ENCODE assay signal across 13 cellular contexts in the genomic region with DNA sequence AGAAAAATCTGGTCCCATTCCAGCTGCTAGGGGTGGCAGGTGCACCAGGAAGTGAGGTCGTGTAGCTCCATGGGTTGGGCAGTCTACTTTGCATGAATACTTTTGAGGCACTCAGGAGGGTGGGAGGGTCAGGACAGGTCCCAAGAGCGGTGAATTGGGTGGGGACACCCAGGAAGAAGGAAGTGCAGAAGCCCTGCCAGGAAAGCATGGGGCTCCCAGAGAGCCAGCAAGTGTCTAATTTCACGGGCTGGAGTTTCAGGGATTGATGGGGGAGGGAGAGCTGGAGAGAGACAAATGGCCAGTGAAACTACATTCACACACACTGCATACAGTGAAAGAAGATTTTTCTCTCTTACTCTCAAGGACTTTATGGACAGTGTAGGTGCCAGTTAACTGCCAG.
A peak's percentile ranks its signal among the peaks of the same experiment; 100 is the strongest.
DNase-seq lines count a peak whose midpoint lies in the region; ATAC-seq and TF ChIP-seq lines count a peak whose summit lies in the region.
"Had no signal": no experiment of that assay in that cellular context is flagged by ENCODE, and none has a peak within 500 bp of the region (broad histone marks: within the 10 kb centered on the region; RNA-seq: fewer than 3 reads in every experiment).

No MANE protein-coding gene starts in this region.

- no peaks in the 10 kb centered on the region for H3K23me2 ChIP-seq in H9 (ENCODE audit: insufficient read length, low read depth, low read length, poor library complexity, severe bottlenecking)

- H3K79me2 ChIP-seq in fibroblast of lung (ENCODE audit: control insufficient read depth, insufficient read depth, low read length) (peaks cover 1% of the 10 kb centered on the region), H9 (ENCODE audit: insufficient read depth, low read length) (no peaks in the 10 kb centered on the region)

- H2BK15ac ChIP-seq in H9 (ENCODE audit: low read depth, low read length): no peak overlapping the region

- no peak overlapping the region for H3K4ac ChIP-seq in H9 (ENCODE audit: low read depth, low read length)

- H3K9me3 ChIP-seq in fibroblast of lung (ENCODE audit: control insufficient read depth, insufficient read depth, low read depth, low read length) (no peaks in the 10 kb centered on the region), H9 (ENCODE audit: control insufficient read depth, low read depth, low read length) (no peaks in the 10 kb centered on the region)

- H3K4me3 ChIP-seq in fibroblast of lung (replicated peaks in 1 of 4; ENCODE audit: control extremely low read depth in 1 of 4, insufficient read depth in 1 of 4, low read depth in 3 of 4, low read length in 4 of 4): no peak overlapping the region

- H2BK12ac ChIP-seq in H9 (ENCODE audit: insufficient read length, low read depth, low read length): no peak overlapping the region

- H3T11ph ChIP-seq in H9 (ENCODE audit: low read length): no peak overlapping the region

- TF ChIP-seq CTCF in fibroblast of lung (conservative IDR thresholded peaks at IDR 0.05 in 1 of 2, IDR thresholded peaks at IDR 0.05 in 1 of 2; ENCODE audit: low read depth in 1 of 2, low read length in 2 of 2) (no peak), H9 (conservative IDR thresholded peaks at IDR 0.05) (no peak)

- H4K20me1 ChIP-seq in fibroblast of lung (ENCODE audit: control insufficient read depth, extremely low read depth, insufficient read depth, low read length) (no peaks in the 10 kb centered on the region), H9 (ENCODE audit: control insufficient read depth, insufficient read depth, insufficient read length) (no peaks in the 10 kb centered on the region)

- H3K14ac ChIP-seq in H9 (ENCODE audit: insufficient read depth, low read length): no peak overlapping the region

- H3K4me1 ChIP-seq in fibroblast of lung (ENCODE audit: control insufficient read depth, extremely low read depth, insufficient read depth, low read length): no peaks in the 10 kb centered on the region
- H3K4me1 ChIP-seq in H9 (ENCODE audit: insufficient read depth, low read length): no peaks in the 10 kb centered on the region; the same call in 1 of the 2 replicates

- H3K27me3 ChIP-seq in fibroblast of lung (ENCODE audit: control insufficient read depth, insufficient read depth, low read length) (no peaks in the 10 kb centered on the region), H9 (ENCODE audit: insufficient read depth, low read length) (no peaks in the 10 kb centered on the region)

- H3K4me3 Mint-ChIP-seq in activated T-cell treated with anti-CD3 and anti-CD28 coated beads, Interleukin-2, amount 50 U/mL, for 24 hours: no peak overlapping the region
- no peak overlapping the region for H3K4me3 Mint-ChIP-seq in H9
- H3K4me3 Mint-ChIP-seq: stimulated activated naive CD8-positive, alpha-beta T cell treated with anti-CD3 and anti-CD28 coated beads, Interleukin-15, Interleukin-2, amounts not matched to agents 100 ng/mL and 50 ng/mL, for 24 hours had no signal

- no peaks in the 10 kb centered on the region for H3K27me3 Mint-ChIP-seq in activated T-cell treated with anti-CD3 and anti-CD28 coated beads, Interleukin-2, amount 50 U/mL, for 24 hours
- H3K27me3 Mint-ChIP-seq in H9 (ENCODE audit: low read depth): no peaks in the 10 kb centered on the region
- H3K27me3 Mint-ChIP-seq: stimulated activated naive CD8-positive, alpha-beta T cell treated with anti-CD3 and anti-CD28 coated beads, Interleukin-15, Interleukin-2, amounts not matched to agents 100 ng/mL and 50 ng/mL, for 24 hours had no signal

- H3K27ac Mint-ChIP-seq in activated T-cell treated with anti-CD3 and anti-CD28 coated beads, Interleukin-2, amount 50 U/mL, for 24 hours: no peak overlapping the region
- H3K27ac Mint-ChIP-seq in H9: peak overlapping the region in 1 of 3 experiments; percentile 17; a peak in 1 of 7 replicates
- H3K27ac Mint-ChIP-seq: stimulated activated naive CD8-positive, alpha-beta T cell treated with anti-CD3 and anti-CD28 coated beads, Interleukin-15, Interleukin-2, amounts not matched to agents 100 ng/mL and 50 ng/mL, for 24 hours had no signal

- H2BK20ac ChIP-seq in H9 (ENCODE audit: low read depth, low read length, poor library complexity, severe bottlenecking): no peak overlapping the region

- H3K56ac ChIP-seq in H9 (ENCODE audit: insufficient read length, low read depth, low read length): no peak overlapping the region

- no peak overlapping the region for H4K91ac ChIP-seq in H9 (ENCODE audit: insufficient read length, low read depth, low read length)

- no peak overlapping the region for H3K23ac ChIP-seq in H9 (ENCODE audit: insufficient read length, low read depth, low read length)

- H3K79me1 ChIP-seq in H9 (ENCODE audit: insufficient read depth, low read depth, low read length, poor library complexity, severe bottlenecking): no peaks in the 10 kb centered on the region

- H3K36me3 ChIP-seq in fibroblast of lung (ENCODE audit: control insufficient read depth, insufficient read depth, low read length): peaks cover 3% of the 10 kb centered on the region

- no peak overlapping the region for H2BK120ac ChIP-seq in H9 (ENCODE audit: low read depth, low read length, poor library complexity, severe bottlenecking)

- no peak overlapping the region for H3K27ac ChIP-seq in fibroblast of lung (ENCODE audit: insufficient read depth, low read length)
- H3K27ac ChIP-seq in caudate nucleus (ENCODE audit: low read depth, low read length): no peak overlapping the region
- H3K27ac ChIP-seq in H9 (ENCODE audit: insufficient read length, low read depth, low read length): no peak overlapping the region

- no peak for ATAC-seq in GM18519 (IDR thresholded peaks at IDR 0.05; ENCODE audit: low FRiP score, unreplicated experiment)

- DNase-seq in DMS53 treated with DMSO at 0.1 percent for 48 hours (lab: John Stamatoyannopoulos, UW; ENCODE audit: unreplicated experiment) (peak; percentile 63), NCI-H510A (lab: John Stamatoyannopoulos, UW) (peak; percentile 35), fibroblast of lung (ENCODE audit: low read depth in 2 of 2) (peak; percentile 35 to 38), renal cortical epithelial cell (ENCODE audit: low read depth) (peak; percentile 50), caudate nucleus (lab: John Stamatoyannopoulos, UW) (no peak), H9 (no peak)
- no peak for DNase-seq in activated T-cell treated with anti-CD3 and anti-CD28 coated beads, Interleukin-2, amount 50 U/mL, for 24 hours
- DNase-seq: activated CD4-positive, alpha-beta T cell treated with anti-CD3 and anti-CD28 coated beads for 1 hour; C1 segment of cervical spinal cord; stimulated activated CD4-positive, alpha-beta T cell treated with anti-CD3 and anti-CD28 coated beads, Interleukin-4, amount 100 ng/mL, for 24 hours; SW 1271 had no signal

- H2AFZ ChIP-seq in fibroblast of lung (ENCODE audit: low read length): no peak overlapping the region
- H2AFZ ChIP-seq in H9 (ENCODE audit: low read length): no peak overlapping the region

- no peak overlapping the region for H4K8ac ChIP-seq in H9 (replicated peaks; ENCODE audit: insufficient read length, low read depth, low read length)

- H3K9ac ChIP-seq in fibroblast of lung (ENCODE audit: insufficient read depth, low read length) (no peak overlapping the region), H9 (ENCODE audit: extremely low read depth, insufficient read length, low read length) (no peak overlapping the region)

- peaks cover 29% of the 10 kb centered on the region for H3K4me1 Mint-ChIP-seq in activated T-cell treated with anti-CD3 and anti-CD28 coated beads, Interleukin-2, amount 50 U/mL, for 24 hours (ENCODE audit: low read depth)
- H3K4me1 Mint-ChIP-seq in H9: peaks cover 20 to 24% of the 10 kb centered on the region in 2 experiments

- no peak overlapping the region for H2AK5ac ChIP-seq in H9 (ENCODE audit: insufficient read length, low read length)

- peaks cover 85% of the 10 kb centered on the region for H3K36me3 Mint-ChIP-seq in activated T-cell treated with anti-CD3 and anti-CD28 coated beads, Interleukin-2, amount 50 U/mL, for 24 hours (ENCODE audit: low read depth)
- H3K36me3 Mint-ChIP-seq in H9 (ENCODE audit: insufficient read depth in 1 of 3, low read depth in 3 of 3): peaks cover 4 to 17% (median 9%) of the 10 kb centered on the region in 3 experiments; a peak in 6 of 7 replicates

- no peak overlapping the region for H2BK5ac ChIP-seq in H9 (ENCODE audit: insufficient read length, low read length)

- H3K18ac ChIP-seq in H9 (ENCODE audit: insufficient read length, low read depth, low read length): no peak overlapping the region

- no peak overlapping the region for H4K5ac ChIP-seq in H9 (ENCODE audit: insufficient read length, low read depth, low read length)

- H3K9me3 Mint-ChIP-seq in activated T-cell treated with anti-CD3 and anti-CD28 coated beads, Interleukin-2, amount 50 U/mL, for 24 hours: no peaks in the 10 kb centered on the region
- no peaks in the 10 kb centered on the region for H3K9me3 Mint-ChIP-seq in H9
- H3K9me3 Mint-ChIP-seq: stimulated activated naive CD8-positive, alpha-beta T cell treated with anti-CD3 and anti-CD28 coated beads, Interleukin-15, Interleukin-2, amounts not matched to agents 100 ng/mL and 50 ng/mL, for 24 hours had no signal

- no peak overlapping the region for H3K4me2 ChIP-seq in fibroblast of lung (ENCODE audit: extremely low read depth, insufficient read depth, low read length)
- H3K4me2 ChIP-seq in H9 (ENCODE audit: insufficient read depth, insufficient read length, low read length): no peak overlapping the region

- whole genome bisulfite sequencing in H9 (ENCODE audit: extremely low coverage, insufficient read length, low lambda C conversion rate): no CpG with 5 or more reads among the region's 3 CpGs

Comparison
In these comparisons a context has a peak if more than half of its experiments do, and no peak if none do; other contexts are left out.
1. DNase-seq: peak in DMS53 treated with DMSO at 0.1 percent for 48 hours (single experiment), NCI-H510A (single experiment), fibroblast of lung (2 of 2) and renal cortical epithelial cell (single experiment); none in caudate nucleus (0 of 61), activated T-cell treated with anti-CD3 and anti-CD28 coated beads, Interleukin-2, amount 50 U/mL, for 24 hours (single experiment) and H9 (single experiment).